ENCODE assay signal across 8 cellular contexts in genomic region chr6:105646391-105646867, GRCh38.
DNase-seq lines count a peak whose midpoint lies in the region; ATAC-seq and TF ChIP-seq lines count a peak whose summit lies in the region.

No MANE protein-coding gene starts in this region.

- H2AFZ ChIP-seq in Karpas-422 (ENCODE audit: low read length), result no peak overlapping the region

- TF ChIP-seq CTCF in left lung (IDR thresholded peaks at IDR 0.05) (no peak), RWPE1 (conservative IDR thresholded peaks at IDR 0.05; ENCODE audit: low read depth) (no peak)

- POLR2A ChIA-PET in RWPE1 (lab: Yijun Ruan, JAX; ENCODE audit: low non-redundant PET), result no interaction called here

- H3K36me3 ChIP-seq in left lung, result no peaks in the 10 kb centered on the region
- H3K36me3 ChIP-seq in Karpas-422 (ENCODE audit: insufficient read depth, low read length), result no peaks in the 10 kb centered on the region

- ATAC-seq in HG02763 (IDR thresholded peaks at IDR 0.05; ENCODE audit: unreplicated experiment), result peak; percentile 84
- peak; percentile 54 for ATAC-seq in left lung
- ATAC-seq in sciatic nerve, result no peak

- no peak overlapping the region for H3K9ac ChIP-seq in Karpas-422 (ENCODE audit: low read length)

- H3K4me2 ChIP-seq in Karpas-422 (ENCODE audit: low read depth, low read length, poor library complexity, severe bottlenecking), result no peak overlapping the region

- H3K79me2 ChIP-seq in Karpas-422 (ENCODE audit: low read length), result no peaks in the 10 kb centered on the region

- DNase-seq in activated CD4-positive, alpha-beta T cell treated with anti-CD3 and anti-CD28 coated beads for 4 hours, result peak; percentile 5 to 16
- no peak for DNase-seq in activated CD4-positive, alpha-beta T cell treated with anti-CD3 and anti-CD28 coated beads for 1 hour
- DNase-seq in RPMI7951 (ENCODE audit: low read depth), result peak; percentile 48
- DNase-seq in left lung, result no peak
- DNase-seq in Karpas-422, result no peak
- DNase-seq in RWPE1 (ENCODE audit: low spot score), result no peak
- no peak for DNase-seq in sciatic nerve (ENCODE audit: low spot score)

- no peak overlapping the region for H3K4me3 ChIP-seq in left lung
- no peak overlapping the region for H3K4me3 ChIP-seq in Karpas-422 (ENCODE audit: low read length)

- no peaks in the 10 kb centered on the region for H3K9me3 ChIP-seq in left lung
- H3K9me3 ChIP-seq in Karpas-422 (ENCODE audit: low read length), result no peaks in the 10 kb centered on the region

- H3K27me3 ChIP-seq in left lung, result no peaks in the 10 kb centered on the region
- H3K27me3 ChIP-seq in Karpas-422 (ENCODE audit: low read length), result no peaks in the 10 kb centered on the region

- H3K27ac ChIP-seq in left lung, result no peak overlapping the region
- no peak overlapping the region for H3K27ac ChIP-seq in Karpas-422 (ENCODE audit: low read length)
- H3K27ac ChIP-seq in RWPE1, result no peak overlapping the region

- CTCF ChIA-PET in RWPE1 (lab: Yijun Ruan, JAX), result no interaction called here

- no peaks in the 10 kb centered on the region for H3K9me2 ChIP-seq in Karpas-422 (replicated peaks; ENCODE audit: insufficient read depth, low read length)

- H3K4me1 ChIP-seq in left lung, result no peaks in the 10 kb centered on the region
- no peaks in the 10 kb centered on the region for H3K4me1 ChIP-seq in Karpas-422 (ENCODE audit: low read length)

- no peaks in the 10 kb centered on the region for H4K20me1 ChIP-seq in Karpas-422 (ENCODE audit: insufficient read depth, low read depth, low read length)

- intact Hi-C loops in left lung (cut with DNase I) (no loop called here), sciatic nerve (cut with DNase I) (no loop called here)

Comparison
In these comparisons a context has a peak if more than half of its experiments do, and no peak if none do; other contexts are left out.
1. DNase-seq: peak in activated CD4-positive, alpha-beta T cell treated with anti-CD3 and anti-CD28 coated beads for 4 hours (2 of 2) and RPMI7951 (single experiment); none in activated CD4-positive, alpha-beta T cell treated with anti-CD3 and anti-CD28 coated beads for 1 hour (single experiment), left lung (0 of 2), Karpas-422 (single experiment), RWPE1 (single experiment) and sciatic nerve (single experiment).